Comparison of ENCODE assay signal across 7 cellular contexts in genomic region chr4:82851902-82852750, GRCh38. TPM values are rescaled to one million over a fixed set of nuclear protein-coding genes. Genes with fewer than 3 reads are reported as not detected.
DNase-seq lines count a peak whose midpoint lies in the region; ATAC-seq, FAIRE-seq and TF ChIP-seq lines count a peak whose summit lies in the region.

No MANE protein-coding gene starts in this region.

- TF ChIP-seq POLR2A in adrenal gland (IDR thresholded peaks at IDR 0.05) (no peak), right lobe of liver (IDR thresholded peaks at IDR 0.05) (no peak)

- WGBS in adrenal gland, 4 donors = 44 to 82% (median 80%) methylated on average over 1 of the region's 1 CpG
- WGBS in right lobe of liver (ENCODE audit: insufficient coverage, low coverage, low lambda C conversion rate, missing lambda C conversion rate) = 58% methylated on average over 1 of the region's 1 CpG

- H3K27me3 ChIP-seq in adrenal gland (no peaks in the 10 kb centered on the region), right lobe of liver (no peaks in the 10 kb centered on the region)

- no peak for FAIRE-seq in HTR-8/SVneo (lab: Jason Lieb, UNC)

- H3K27ac ChIP-seq in adrenal gland (no peak overlapping the region), right lobe of liver (no peak overlapping the region)

- H3K4me3 ChIP-seq in adrenal gland (no peak overlapping the region), right lobe of liver (no peak overlapping the region)

- DNase-seq in G401 (ENCODE audit: low spot score) (peak; percentile 28), HTR-8/SVneo (ENCODE audit: insufficient read length, low spot score) (peak; percentile 13), adrenal gland (no peak), right lobe of liver (no peak), NCI-H187 (lab: John Stamatoyannopoulos, UW) (no peak)

- no peaks in the 10 kb centered on the region for H3K4me1 ChIP-seq in adrenal gland (replicated peaks in 1 of 2)
- H3K4me1 ChIP-seq in right lobe of liver = no peaks in the 10 kb centered on the region

- TF ChIP-seq CTCF in adrenal gland (IDR thresholded peaks at IDR 0.05) (peak in 5 of 6 experiments; percentile 23 to 50 (median 38)), right lobe of liver (IDR thresholded peaks at IDR 0.05) (peak; percentile 31 to 48 (median 37))

- in situ Hi-C loops in G401 (cut with HindIII; ENCODE audit: low sequenced_read_pairs) = no loop called here

- H3K36me3 ChIP-seq in adrenal gland (replicated peaks in 1 of 2) = peaks cover 0 to 92% of the 10 kb centered on the region in 2 donors
- peaks cover 11 to 91% (median 45%) of the 10 kb centered on the region in 4 donors for H3K36me3 ChIP-seq in right lobe of liver

- intact Hi-C loops in adrenal gland (cut with DNase I) (no loop called here), right lobe of liver (cut with DNase I) (no loop called here)

- peak in 2 of 4 donors; percentile 45 to 55 for ATAC-seq in right lobe of liver
- no peak for ATAC-seq in HG03196 (IDR thresholded peaks at IDR 0.05; ENCODE audit: unreplicated experiment)
- no peak for ATAC-seq in GM19351 (IDR thresholded peaks at IDR 0.05; ENCODE audit: unreplicated experiment)

- H3K9me3 ChIP-seq in adrenal gland (replicated peaks in 1 of 3) (no peaks in the 10 kb centered on the region), right lobe of liver (no peaks in the 10 kb centered on the region)

RNA-seq across cellular contexts. Expression of gene SEC31A, which starts 38.8 kb away (rescaled TPM):
- 81.4 and 122 TPM in 2 replicates for total RNA-seq in G401 (2014; rRNA removed; shearing (Covaris generic))
- 100 to 1,000 TPM; 137 to 276 (median 205) TPM for total RNA-seq in adrenal gland
- polyA plus RNA-seq in adrenal gland = 100 to 1,000 TPM; 182 to 355 (median 220) TPM
- 100 to 1,000 TPM; 117 to 161 (median 128) TPM for total RNA-seq in right lobe of liver

RNA-seq across cellular contexts. Expression of gene THAP9, which starts 48.4 kb away (rescaled TPM):
- 5.9 and 7.0 TPM in 2 replicates for total RNA-seq in G401 (2014; rRNA removed; shearing (Covaris generic))
- total RNA-seq in adrenal gland (1 to 10 TPM; 2.2 to 5.9 (median 3.4) TPM), right lobe of liver (1 to 10 TPM in 5 of 6 experiments, under 1 TPM in 1; 0.92 to 3.8 (median 3.0) TPM)
- 1 to 10 TPM; 2.8 to 5.0 (median 4.7) TPM for polyA plus RNA-seq in adrenal gland

RNA-seq across cellular contexts. Expression of gene SCD5, which starts 53.5 kb away (rescaled TPM):
- total RNA-seq in G401 (2014; rRNA removed; shearing (Covaris generic)) = 10.1 and 10.2 TPM in 2 replicates
- 100 to 1,000 TPM; 199 to 585 (median 385) TPM for total RNA-seq in adrenal gland
- polyA plus RNA-seq in adrenal gland = 100 to 1,000 TPM in 1 of 3 donors, 10 to 100 TPM in 2; 88.1 to 164 (median 96.2) TPM
- 1 to 10 TPM in 3 of 6 experiments, under 1 TPM in 3; 0.62 to 1.4 (median 0.96) TPM for total RNA-seq in right lobe of liver

Comparison
In these comparisons a context has a peak if more than half of its experiments do, and no peak if none do; other contexts are left out.
1. DNase-seq: peak in G401 (single experiment) and HTR-8/SVneo (single experiment); none in adrenal gland (0 of 7), right lobe of liver (0 of 3) and NCI-H187 (0 of 2).
2. RNA of gene SCD5, which starts 53.5 kb away (total RNA-seq): 199 to 585 TPM in adrenal gland; 10.1 to 10.2 TPM in G401 and 0.62 to 1.4 TPM in right lobe of liver; every median in the first group is over 10 times any median in the second.